In the genomic region with DNA sequence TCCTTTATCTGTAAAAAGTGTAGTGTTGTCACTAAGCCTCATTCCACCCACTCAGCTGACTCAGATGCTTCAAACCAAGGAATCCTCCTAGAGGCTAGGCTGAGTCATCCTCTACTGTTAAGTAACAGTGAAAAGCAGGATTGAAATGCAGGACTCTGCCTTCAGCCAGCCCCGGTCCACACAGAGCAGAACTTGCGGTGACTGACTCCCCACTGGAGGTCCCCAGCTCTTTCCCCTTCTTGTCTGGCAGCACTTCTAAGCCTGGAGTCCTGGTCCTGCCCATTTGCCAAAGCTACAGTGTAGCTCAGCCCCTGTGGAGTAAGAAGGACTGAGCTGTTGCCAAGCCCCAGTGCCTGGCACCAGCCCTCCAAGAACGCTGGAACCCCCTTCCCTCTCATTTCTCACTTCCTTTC, we compare ENCODE assay signal across 8 cellular contexts. TPM values are rescaled to one million over a fixed set of nuclear protein-coding genes. Genes with fewer than 3 reads are reported as not detected.
DNase-seq lines count a peak whose midpoint lies in the region; ATAC-seq and TF ChIP-seq lines count a peak whose summit lies in the region.

No MANE protein-coding gene starts in this region.

- no peaks in the 10 kb centered on the region for H3K36me3 ChIP-seq in A673 (ENCODE audit: insufficient read depth, low read length, poor library complexity, severe bottlenecking)

- peak; percentile 84 for ATAC-seq in activated naive CD8-positive, alpha-beta T cell treated with anti-CD3 and anti-CD28 coated beads, Interleukin-2, amount 50 U/mL, for 24 hours

- H3K27ac ChIP-seq in A673 (ENCODE audit: low read depth, low read length, poor library complexity, severe bottlenecking), result no peak overlapping the region

- H3K36me3 Mint-ChIP-seq in activated naive CD8-positive, alpha-beta T cell treated with anti-CD3 and anti-CD28 coated beads, Interleukin-2, amount 50 U/mL, for 24 hours (ENCODE audit: low read depth), result no peaks in the 10 kb centered on the region

- no peaks in the 10 kb centered on the region for H3K9me3 Mint-ChIP-seq in activated naive CD8-positive, alpha-beta T cell treated with anti-CD3 and anti-CD28 coated beads, Interleukin-2, amount 50 U/mL, for 24 hours

- CTCF ChIA-PET in A673 (lab: Charles Lee), result interaction anchor here (1.2 kb wide), 1 partner anchor 105 kb away, joined by 4 read pairs; no protein-coding TSS in a partner anchor

- H3K27me3 Mint-ChIP-seq in activated naive CD8-positive, alpha-beta T cell treated with anti-CD3 and anti-CD28 coated beads, Interleukin-2, amount 50 U/mL, for 24 hours, result peaks cover 18% of the 10 kb centered on the region

- no peaks in the 10 kb centered on the region for H3K27me3 ChIP-seq in A673 (replicated peaks; ENCODE audit: insufficient read depth, low read depth, low read length, poor library complexity)

- H3K9me3 ChIP-seq in A673 (ENCODE audit: low read depth, low read length, poor library complexity, severe bottlenecking), result no peaks in the 10 kb centered on the region

- no peak overlapping the region for H3K4me3 Mint-ChIP-seq in activated naive CD8-positive, alpha-beta T cell treated with anti-CD3 and anti-CD28 coated beads, Interleukin-2, amount 50 U/mL, for 24 hours

- H3K4me3 ChIP-seq in A673 (ENCODE audit: low read depth, low read length, poor library complexity, severe bottlenecking), result no peak overlapping the region

- in situ Hi-C loops in KBM-7 (cut with MboI; ENCODE audit: low pct_unique_long_range_greater_than_20kb, low sequenced_read_pairs), result no loop called here

- DNase-seq in A673 (ENCODE audit: low spot score) (peak; percentile 66), KBM-7 (peak; percentile 71), hepatic stellate cell (ENCODE audit: low spot score) (peak; percentile 95), NCI-H1092 (lab: John Stamatoyannopoulos, UW) (no peak), NCI-H1694 (lab: John Stamatoyannopoulos, UW) (no peak), HuH-7 (ENCODE audit: low spot score) (no peak)
- DNase-seq in activated naive CD8-positive, alpha-beta T cell treated with anti-CD3 and anti-CD28 coated beads, Interleukin-2, amount 50 U/mL, for 24 hours, result peak; percentile 43
- DNase-seq in stimulated activated CD4-positive, alpha-beta T cell treated with anti-CD3 and anti-CD28 coated beads, TNF-alpha, amount 100 ng/mL, for 24 hours (ENCODE audit: low read depth in 3 of 3), result peak in 2 of 3 experiments; percentile 32 to 38

- no TSS peak for BruUV-seq in A673 (replicated peaks; lab: Mats Ljungman, UMichigan)

- peak overlapping the region; percentile 75 for H3K27ac Mint-ChIP-seq in activated naive CD8-positive, alpha-beta T cell treated with anti-CD3 and anti-CD28 coated beads, Interleukin-2, amount 50 U/mL, for 24 hours

- POLR2A ChIA-PET in A673 (lab: Charles Lee; ENCODE audit: low non-redundant PET), result no interaction called here

- peaks cover 4% of the 10 kb centered on the region for H3K4me1 ChIP-seq in A673 (ENCODE audit: insufficient read depth, low read length, poor library complexity, severe bottlenecking)

- intact Hi-C loops in A673 (cut with micrococcal nuclease; ENCODE audit: unreplicated experiment), result no loop called here

- peaks cover 42% of the 10 kb centered on the region for H3K4me1 Mint-ChIP-seq in activated naive CD8-positive, alpha-beta T cell treated with anti-CD3 and anti-CD28 coated beads, Interleukin-2, amount 50 U/mL, for 24 hours

- TF ChIP-seq CTCF in A673 (conservative IDR thresholded peaks at IDR 0.05; ENCODE audit: low read depth, low read length), result no peak

RNA-seq across cellular contexts. Expression of a gene that starts 1.7 kb away (rescaled TPM):
- total RNA-seq in A673 (2021), result 0.11 and 0.31 TPM in 2 replicates

RNA-seq across cellular contexts. Expression of a gene that starts 22.2 kb away (rescaled TPM):
- 0.39 TPM in 1 of 2 replicates, not detected in the other for total RNA-seq in A673 (2021)

RNA-seq across cellular contexts. Expression of a gene that starts 51.5 kb away (rescaled TPM):
- not detected in 2 replicates for total RNA-seq in A673 (2021)

RNA-seq across cellular contexts. Expression of a gene that starts 58.2 kb away (rescaled TPM):
- total RNA-seq in A673 (2021), result not detected in 2 replicates

Comparison
In these comparisons a context has a peak if more than half of its experiments do, and no peak if none do; other contexts are left out.
1. DNase-seq: peak in A673 (single experiment), KBM-7 (single experiment), activated naive CD8-positive, alpha-beta T cell treated with anti-CD3 and anti-CD28 coated beads, Interleukin-2, amount 50 U/mL, for 24 hours (single experiment), hepatic stellate cell (single experiment) and stimulated activated CD4-positive, alpha-beta T cell treated with anti-CD3 and anti-CD28 coated beads, TNF-alpha, amount 100 ng/mL, for 24 hours (2 of 3); none in NCI-H1092 (single experiment), NCI-H1694 (single experiment) and HuH-7 (single experiment).